ENCODE assay signal across 1 cellular context in the genomic region with DNA sequence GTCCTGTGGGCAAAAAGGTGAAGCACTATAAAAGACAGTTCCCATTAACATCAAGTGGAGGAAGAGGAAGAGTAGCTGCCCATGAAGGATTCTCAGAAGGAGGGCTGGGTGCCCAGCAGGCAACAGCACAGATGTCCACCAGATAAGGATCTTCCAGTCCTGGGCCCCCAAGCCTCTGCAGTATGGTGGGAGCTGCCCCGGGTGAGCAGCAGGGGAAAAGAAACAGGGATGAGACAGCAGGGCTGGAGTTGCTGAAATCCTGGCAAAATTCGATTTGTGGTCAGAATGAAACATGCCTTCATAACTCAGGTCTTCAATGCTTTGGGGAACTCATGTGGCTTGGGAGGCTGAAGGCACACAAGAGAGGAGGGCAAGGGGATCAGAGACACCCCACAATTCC.
TF ChIP-seq lines count a peak whose summit lies in the region.

No MANE protein-coding gene starts in this region.

TF ChIP-seq in HepG2, 621 proteins besides CTCF, POLR2A, EP300 and RAD21:
- TF ChIP-seq ZFY (CRISPR knock-in tag; IDR thresholded peaks at IDR 0.05): no peak
- no peak for TF ChIP-seq ZNF510 (CRISPR knock-in tag; IDR thresholded peaks at IDR 0.05; ENCODE audit: low read depth)
- no peak for TF ChIP-seq GTF2F1 (IDR thresholded peaks at IDR 0.05; ENCODE audit: low read length)
- no peak for TF ChIP-seq CCAR2 (optimal IDR thresholded peaks at IDR 0.05; ENCODE audit: low read depth, low read length)
- no peak for TF ChIP-seq SMARCC2 (IDR thresholded peaks at IDR 0.05)
- no peak for TF ChIP-seq ZNF264 (CRISPR knock-in tag; IDR thresholded peaks at IDR 0.05)
- TF ChIP-seq, protein P1, sequence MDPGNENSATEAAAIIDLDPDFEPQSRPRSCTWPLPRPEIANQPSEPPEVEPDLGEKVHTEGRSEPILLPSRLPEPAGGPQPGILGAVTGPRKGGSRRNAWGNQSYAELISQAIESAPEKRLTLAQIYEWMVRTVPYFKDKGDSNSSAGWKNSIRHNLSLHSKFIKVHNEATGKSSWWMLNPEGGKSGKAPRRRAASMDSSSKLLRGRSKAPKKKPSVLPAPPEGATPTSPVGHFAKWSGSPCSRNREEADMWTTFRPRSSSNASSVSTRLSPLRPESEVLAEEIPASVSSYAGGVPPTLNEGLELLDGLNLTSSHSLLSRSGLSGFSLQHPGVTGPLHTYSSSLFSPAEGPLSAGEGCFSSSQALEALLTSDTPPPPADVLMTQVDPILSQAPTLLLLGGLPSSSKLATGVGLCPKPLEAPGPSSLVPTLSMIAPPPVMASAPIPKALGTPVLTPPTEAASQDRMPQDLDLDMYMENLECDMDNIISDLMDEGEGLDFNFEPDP (CRISPR knock-in tag; conservative IDR thresholded peaks at IDR 0.05): no peak
- TF ChIP-seq MYNN (CRISPR knock-in tag; IDR thresholded peaks at IDR 0.05; ENCODE audit: low read depth): no peak
- TF ChIP-seq ZNF331 (CRISPR knock-in tag; IDR thresholded peaks at IDR 0.05): no peak
